In genomic region chr1:25798666-25799345, GRCh38 we compare ENCODE assay signal across 9 cellular contexts. TPM values are rescaled to one million over a fixed set of nuclear protein-coding genes. Genes with fewer than 3 reads are reported as not detected.
DNase-seq lines count a peak whose midpoint lies in the region; TF ChIP-seq lines count a peak whose summit lies in the region.
"Had no signal": no experiment of that assay in that cellular context is flagged by ENCODE, and none has a peak within 500 bp of the region (broad histone marks: within the 10 kb centered on the region; RNA-seq: fewer than 3 reads in every experiment).

No MANE protein-coding gene starts in this region.

- no peak overlapping the region for H2BK120ac ChIP-seq in neuronal stem cell (ENCODE audit: low read depth, low read length)

- peak overlapping the region; percentile 51 for H2BK15ac ChIP-seq in neuronal stem cell (ENCODE audit: low read length)

- peaks cover 0 to 3% of the 10 kb centered on the region in 2 donors for H3K27me3 Mint-ChIP-seq in CD8-positive, alpha-beta memory T cell

- H3K9ac ChIP-seq in BLaER1 (peak overlapping the region; percentile 77; the same call in 1 of the 2 replicates), neuronal stem cell (ENCODE audit: low read depth, low read length, poor library complexity) (peak overlapping the region; percentile 9)

- no peaks in the 10 kb centered on the region for H3K36me3 Mint-ChIP-seq in CD8-positive, alpha-beta memory T cell

- H3K9me3 ChIP-seq in BLaER1, result no peaks in the 10 kb centered on the region
- no peaks in the 10 kb centered on the region for H3K9me3 ChIP-seq in CD8-positive, alpha-beta memory T cell (ENCODE audit: low read length)
- no peaks in the 10 kb centered on the region for H3K9me3 ChIP-seq in effector memory CD4-positive, alpha-beta T cell (ENCODE audit: control insufficient read depth, low read length)
- no peaks in the 10 kb centered on the region for H3K9me3 ChIP-seq in neuronal stem cell (replicated peaks in 1 of 2; ENCODE audit: control insufficient read depth in 2 of 2, insufficient read depth in 1 of 2, low read depth in 1 of 2, low read length in 2 of 2)
- no peaks in the 10 kb centered on the region for H3K9me3 ChIP-seq in PC-9 (ENCODE audit: insufficient read depth, low read depth)

- H3K27me3 ChIP-seq in BLaER1 (no peaks in the 10 kb centered on the region), neuronal stem cell (ENCODE audit: control insufficient read depth in 3 of 3, insufficient read depth in 3 of 3, low read depth in 1 of 3, low read length in 3 of 3) (no peaks in the 10 kb centered on the region), PC-9 (ENCODE audit: insufficient read depth, low read depth) (no peaks in the 10 kb centered on the region)
- H3K27me3 ChIP-seq in CD8-positive, alpha-beta memory T cell (ENCODE audit: insufficient read depth, low read length, poor library complexity, severe bottlenecking), result no peaks in the 10 kb centered on the region
- H3K27me3 ChIP-seq in effector memory CD4-positive, alpha-beta T cell (replicated peaks; ENCODE audit: control insufficient read depth, insufficient read depth, low read length, poor library complexity, severe bottlenecking), result no peaks in the 10 kb centered on the region

- no TSS peak for BruUV-seq in PC-9 (replicated peaks; lab: Mats Ljungman, UMichigan)

- no peaks in the 10 kb centered on the region for H3K9me2 ChIP-seq in PC-9 (ENCODE audit: insufficient read depth)

- no peak overlapping the region for H4K8ac ChIP-seq in neuronal stem cell (ENCODE audit: low read depth, low read length)

- no peak overlapping the region for H2BK12ac ChIP-seq in neuronal stem cell (ENCODE audit: low read length)

- no peak overlapping the region for H3K4me3 ChIP-seq in BLaER1
- H3K4me3 ChIP-seq in CD8-positive, alpha-beta memory T cell (ENCODE audit: low read length), result no peak overlapping the region
- no peak overlapping the region for H3K4me3 ChIP-seq in effector memory CD4-positive, alpha-beta T cell (ENCODE audit: insufficient read depth, low read depth, low read length, poor library complexity, severe bottlenecking)
- H3K4me3 ChIP-seq in neuronal stem cell (ENCODE audit: low read length in 2 of 2), result no peak overlapping the region
- H3K4me3 ChIP-seq in PC-9, result no peak overlapping the region

- intact Hi-C loops in PC-9 (cut with micrococcal nuclease; ENCODE audit: unreplicated experiment), result loop anchor here (5.0 to 10.0 kb wide), 2 partner anchors 94 to 277 kb away; no protein-coding TSS in a partner anchor

- CTCF ChIA-PET in CD8-positive, alpha-beta memory T cell (lab: Charles Lee), result interaction anchor here (0.9 to 2.8 kb wide), 10 partner anchors 10 to 249 kb away, joined by 3 to 18 read pairs (median 4); no protein-coding TSS in a partner anchor
- CTCF ChIA-PET in PC-9 (lab: Charles Lee), result no interaction called here

- peaks cover 8% of the 10 kb centered on the region; the same call in 1 of the 2 replicates for H4K20me1 ChIP-seq in BLaER1
- H4K20me1 ChIP-seq in PC-9 (ENCODE audit: insufficient read depth), result no peaks in the 10 kb centered on the region

- no peak overlapping the region for H4K91ac ChIP-seq in neuronal stem cell (ENCODE audit: low read depth, low read length, poor library complexity)

- H3K27ac Mint-ChIP-seq in CD8-positive, alpha-beta memory T cell, result peak overlapping the region in 6 of 8 donors; percentile 49 to 95 (median 73)

- H3K4me1 Mint-ChIP-seq in CD8-positive, alpha-beta memory T cell, result peaks cover 44 to 68% (median 55%) of the 10 kb centered on the region in 3 donors

- H3K23ac ChIP-seq in neuronal stem cell (ENCODE audit: low read depth, low read length, poor library complexity), result peak overlapping the region; percentile 59

- H3K27ac ChIP-seq in BLaER1, result 0 out of 2 replicates have a peak overlapping the region, but pooled peaks have one; percentile 78
- H3K27ac ChIP-seq in CD8-positive, alpha-beta memory T cell (ENCODE audit: low read depth, low read length), result no peak overlapping the region
- peak overlapping the region; percentile 35 for H3K27ac ChIP-seq in effector memory CD4-positive, alpha-beta T cell (ENCODE audit: insufficient read depth, low read length, poor library complexity, severe bottlenecking)
- H3K27ac ChIP-seq in neuronal stem cell (replicated peaks; ENCODE audit: low read length), result no peak overlapping the region
- no peak overlapping the region for H3K27ac ChIP-seq in PC-9

- peaks cover 83% of the 10 kb centered on the region for H3K4me1 ChIP-seq in BLaER1
- peaks cover 69% of the 10 kb centered on the region for H3K4me1 ChIP-seq in CD8-positive, alpha-beta memory T cell (ENCODE audit: insufficient read depth, low read length)
- H3K4me1 ChIP-seq in effector memory CD4-positive, alpha-beta T cell (ENCODE audit: control insufficient read depth, insufficient read depth, low read length, poor library complexity, severe bottlenecking), result peaks cover 33% of the 10 kb centered on the region
- peaks cover 12 to 24% of the 10 kb centered on the region in 2 donors for H3K4me1 ChIP-seq in neuronal stem cell (ENCODE audit: control insufficient read depth in 2 of 2, insufficient read depth in 1 of 2, low read depth in 1 of 2, low read length in 2 of 2)
- no peaks in the 10 kb centered on the region for H3K4me1 ChIP-seq in PC-9 (replicated peaks; ENCODE audit: insufficient read depth)

- H3K79me2 ChIP-seq in PC-9 (ENCODE audit: low read depth), result no peaks in the 10 kb centered on the region

- peak overlapping the region; percentile 1 for H2AK5ac ChIP-seq in neuronal stem cell (ENCODE audit: low read depth, low read length)

- H2AFZ ChIP-seq in neuronal stem cell (ENCODE audit: low read length) (no peak overlapping the region), PC-9 (no peak overlapping the region)

- H2BK5ac ChIP-seq in neuronal stem cell (ENCODE audit: low read length), result no peak overlapping the region

- H3K36me3 ChIP-seq in BLaER1 (no peaks in the 10 kb centered on the region), neuronal stem cell (replicated peaks in 1 of 2; ENCODE audit: control insufficient read depth in 2 of 2, insufficient read depth in 2 of 2, low read length in 2 of 2) (no peaks in the 10 kb centered on the region), PC-9 (ENCODE audit: low read depth) (no peaks in the 10 kb centered on the region)
- H3K36me3 ChIP-seq in CD8-positive, alpha-beta memory T cell (ENCODE audit: insufficient read depth, low read length), result no peaks in the 10 kb centered on the region
- H3K36me3 ChIP-seq in effector memory CD4-positive, alpha-beta T cell (ENCODE audit: control insufficient read depth, insufficient read depth, low read length), result no peaks in the 10 kb centered on the region

- no peak overlapping the region for H3K14ac ChIP-seq in neuronal stem cell (ENCODE audit: low read length)

- no peaks in the 10 kb centered on the region for H3K9me3 Mint-ChIP-seq in CD8-positive, alpha-beta memory T cell

- no CpG with 5 or more reads among the region's 8 CpGs for WGBS in neuronal stem cell (ENCODE audit: extremely low coverage in 2 of 2, insufficient read length in 2 of 2, insufficient replicate concordance in 1 of 2), 2 donors

- peak overlapping the region; percentile 84 for H3K4me2 ChIP-seq in BLaER1
- no peak overlapping the region for H3K4me2 ChIP-seq in neuronal stem cell (ENCODE audit: insufficient read depth, low read length, poor library complexity, severe bottlenecking)
- no peak overlapping the region for H3K4me2 ChIP-seq in PC-9

- H3K18ac ChIP-seq in neuronal stem cell (ENCODE audit: low read length), result peak overlapping the region; percentile 42

- no peaks in the 10 kb centered on the region for H3F3A ChIP-seq in PC-9 (ENCODE audit: insufficient read depth, low read depth)

- POLR2A ChIA-PET in CD8-positive, alpha-beta memory T cell (lab: Charles Lee), result interaction anchor here (0.6 to 1.3 kb wide), 4 partner anchors 24 to 191 kb away, joined by 3 to 5 read pairs (median 4); no protein-coding TSS in a partner anchor
- POLR2A ChIA-PET in PC-9 (lab: Charles Lee; ENCODE audit: unreplicated experiment), result no interaction called here

- H3K79me1 ChIP-seq in neuronal stem cell (ENCODE audit: low read depth, low read length), result no peaks in the 10 kb centered on the region

- peak overlapping the region; percentile 67 to 89 (median 76) for H3K4me3 Mint-ChIP-seq in CD8-positive, alpha-beta memory T cell

- H3K4ac ChIP-seq in neuronal stem cell (ENCODE audit: low read length), result no peak overlapping the region

- TF ChIP-seq CTCF in PC-9 (conservative IDR thresholded peaks at IDR 0.05), result no peak

- DNase-seq in CD8-positive, alpha-beta memory T cell, result no peak
- DNase-seq in effector memory CD4-positive, alpha-beta T cell, result no peak
- no peak for DNase-seq in neuronal stem cell (ENCODE audit: low spot score)
- no peak for DNase-seq in NCI-H1092 (lab: John Stamatoyannopoulos, UW)
- no peak for DNase-seq in pons (ENCODE audit: low spot score)
- DNase-seq in PC-9, result no peak
- DNase-seq in GDM1 (lab: John Stamatoyannopoulos, UW), result no peak
- DNase-seq: effector CD4-positive, alpha-beta T cell had no signal

RNA-seq across cellular contexts. Expression of gene SELENON, which starts 1.2 kb away (rescaled TPM):
- 10 to 100 TPM; 10.6 to 11.7 TPM for total RNA-seq in CD8-positive, alpha-beta memory T cell
- polyA plus RNA-seq in CD8-positive, alpha-beta memory T cell, result 4.6 TPM
- 92.8 TPM for polyA plus RNA-seq in neuronal stem cell (2013, experiment 1 of 2)
- 91.3 TPM for polyA plus RNA-seq in neuronal stem cell (2013, experiment 2 of 2)
- 39.0 and 44.3 TPM in 2 replicates for total RNA-seq in PC-9 (2021)

RNA-seq across cellular contexts. Expression of gene MTFR1L, which starts 20.9 kb away (rescaled TPM):
- 10 to 100 TPM; 30.2 to 33.5 TPM for total RNA-seq in CD8-positive, alpha-beta memory T cell
- 29.7 TPM for polyA plus RNA-seq in CD8-positive, alpha-beta memory T cell
- polyA plus RNA-seq in neuronal stem cell (2013, experiment 1 of 2), result 32.0 TPM
- polyA plus RNA-seq in neuronal stem cell (2013, experiment 2 of 2), result 30.2 TPM
- 40.9 and 41.7 TPM in 2 replicates for total RNA-seq in PC-9 (2021)

Comparison
In these comparisons a context has a peak if more than half of its experiments do, and no peak if none do; other contexts are left out.
1. H3K27ac ChIP-seq: peak in BLaER1 (single experiment) and effector memory CD4-positive, alpha-beta T cell (single experiment); none in CD8-positive, alpha-beta memory T cell (single experiment), neuronal stem cell (single experiment) and PC-9 (single experiment).